1 cellular context compared by ENCODE assay signal in the genomic region with DNA sequence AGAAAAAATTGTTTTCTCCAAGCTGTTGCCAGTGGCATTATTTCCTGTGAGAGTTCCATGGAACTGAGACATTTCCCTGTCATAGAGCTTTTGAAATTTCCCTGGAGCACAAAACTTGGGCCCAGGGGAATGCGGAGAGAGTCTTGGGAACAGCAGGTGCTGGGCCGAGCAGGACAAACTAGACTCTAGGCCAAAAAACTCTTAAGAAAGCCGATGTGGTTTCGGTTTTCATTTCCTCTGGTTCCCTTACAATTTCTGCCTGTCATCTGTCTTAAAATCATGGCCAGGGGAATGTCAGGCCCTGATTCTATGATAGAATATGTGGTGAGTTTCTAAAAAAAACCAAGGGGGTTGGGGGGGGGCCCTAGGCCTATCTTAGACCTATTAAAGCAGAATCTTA.
TF ChIP-seq lines count a peak whose summit lies in the region.

No MANE protein-coding gene starts in this region.

TF ChIP-seq in WTC11, 78 proteins besides CTCF, POLR2A, EP300 and RAD21 (continued from another document):
- TF ChIP-seq, protein P1, sequence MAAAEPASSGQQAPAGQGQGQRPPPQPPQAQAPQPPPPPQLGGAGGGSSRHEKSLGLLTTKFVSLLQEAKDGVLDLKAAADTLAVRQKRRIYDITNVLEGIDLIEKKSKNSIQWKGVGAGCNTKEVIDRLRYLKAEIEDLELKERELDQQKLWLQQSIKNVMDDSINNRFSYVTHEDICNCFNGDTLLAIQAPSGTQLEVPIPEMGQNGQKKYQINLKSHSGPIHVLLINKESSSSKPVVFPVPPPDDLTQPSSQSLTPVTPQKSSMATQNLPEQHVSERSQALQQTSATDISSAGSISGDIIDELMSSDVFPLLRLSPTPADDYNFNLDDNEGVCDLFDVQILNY (CRISPR knock-in tag; IDR thresholded peaks at IDR 0.05), result no peak
